In genomic region chr2:200404615-200405014, GRCh38 we compare ENCODE assay signal across 26 cellular contexts.
A peak's percentile ranks its signal among the peaks of the same experiment; 100 is the strongest.
DNase-seq lines count a peak whose midpoint lies in the region; ATAC-seq, FAIRE-seq and TF ChIP-seq lines count a peak whose summit lies in the region.
"Had no signal": no experiment of that assay in that cellular context is flagged by ENCODE, and none has a peak within 500 bp of the region (broad histone marks: within the 10 kb centered on the region; RNA-seq: fewer than 3 reads in every experiment).

No MANE protein-coding gene starts in this region.

- H4K20me1 ChIP-seq in HepG2 (ENCODE audit: insufficient read depth, low read length), result no peaks in the 10 kb centered on the region

- no peak for TF ChIP-seq CTCF in HepG2 (CRISPR knock-in tag; IDR thresholded peaks at IDR 0.05)
- TF ChIP-seq CTCF in right lobe of liver (IDR thresholded peaks at IDR 0.05), result no peak
- no peak for TF ChIP-seq CTCF in breast epithelium (IDR thresholded peaks at IDR 0.05)

- POLR2A ChIA-PET in HepG2 (lab: Yijun Ruan, JAX), result interaction anchor here (1.1 to 4.7 kb wide), 4 partner anchors 9 to 102 kb away, joined by 3 to 47 read pairs (median 8); partner anchors contain the start of gene SPATS2L

- H3K9me3 ChIP-seq in HepG2 (ENCODE audit: low read length) (no peaks in the 10 kb centered on the region), right lobe of liver (no peaks in the 10 kb centered on the region), breast epithelium (no peaks in the 10 kb centered on the region), muscle layer of duodenum (ENCODE audit: control insufficient read depth in 1 of 2, low read length in 2 of 2) (no peaks in the 10 kb centered on the region)
- H3K9me3 ChIP-seq: heart left ventricle, upper lobe of left lung had no signal

- BruUV-seq in HepG2 (replicated peaks; lab: Mats Ljungman, UMichigan), result no TSS peak

- H3K4me3 ChIP-seq in HepG2 (replicated peaks in 1 of 3; ENCODE audit: insufficient read depth in 1 of 3, low read depth in 2 of 3, low read length in 3 of 3) (no peak overlapping the region), right lobe of liver (no peak overlapping the region), breast epithelium (no peak overlapping the region), muscle layer of duodenum (ENCODE audit: low read depth in 1 of 2, low read length in 2 of 2) (no peak overlapping the region)
- H3K4me3 ChIP-seq: heart left ventricle, upper lobe of left lung had no signal

- H3K4me2 ChIP-seq in HepG2 (ENCODE audit: low read depth, low read length), result peak overlapping the region; percentile 82

- TF ChIP-seq RAD21 in HepG2 (CRISPR knock-in tag; IDR thresholded peaks at IDR 0.05), result no peak

- H2AFZ ChIP-seq in HepG2 (ENCODE audit: low read length), result no peak overlapping the region
- H2AFZ ChIP-seq: parathyroid adenoma had no signal

- peak overlapping the region; percentile 82; the same call in 1 of the 2 replicates for H3K9ac ChIP-seq in HepG2 (ENCODE audit: insufficient read depth, low read depth, low read length)
- H3K9ac ChIP-seq: parathyroid adenoma had no signal

- H3K27ac ChIP-seq in HepG2 (ENCODE audit: extremely low read length, insufficient read depth, low read length) (peak overlapping the region; percentile 98), right lobe of liver (peak overlapping the region in 1 of 3 donors; percentile 18), breast epithelium (peak overlapping the region; percentile 41 to 83), muscle layer of duodenum (ENCODE audit: low read length) (peak overlapping the region; percentile 76)
- H3K27ac ChIP-seq: C4-2B, parathyroid adenoma had no signal

- TF ChIP-seq EP300 in HepG2 (IDR thresholded peaks at IDR 0.05; ENCODE audit: low read depth in 2 of 2, low read length in 2 of 2) (no peak), HepG2 (CRISPR knock-in tag; IDR thresholded peaks at IDR 0.05; ENCODE audit: borderline replicate concordance) (no peak)

- 92% methylated on average over 4 of the region's 4 CpGs for WGBS in HepG2 (ENCODE audit: low lambda C conversion rate)
- WGBS in right lobe of liver (ENCODE audit: insufficient coverage, low coverage, low lambda C conversion rate, missing lambda C conversion rate), result 93% methylated on average over 4 of the region's 4 CpGs

- FAIRE-seq in HepG2 (lab: Jason Lieb, UNC), result no peak

- peaks cover 63% of the 10 kb centered on the region for H3K79me2 ChIP-seq in HepG2 (ENCODE audit: insufficient read depth, low read length)
- H3K79me2 ChIP-seq: parathyroid adenoma had no signal

- H3K27me3 ChIP-seq in HepG2 (ENCODE audit: control insufficient read depth in 1 of 2, insufficient read depth in 2 of 2, low read length in 2 of 2) (no peaks in the 10 kb centered on the region), right lobe of liver (no peaks in the 10 kb centered on the region), breast epithelium (no peaks in the 10 kb centered on the region), muscle layer of duodenum (ENCODE audit: low read depth, low read length) (no peaks in the 10 kb centered on the region)
- H3K27me3 ChIP-seq: heart left ventricle, upper lobe of left lung had no signal

- no peak for DNase-seq in HepG2 (ENCODE audit: low spot score)
- no peak for DNase-seq in right lobe of liver
- no peak for DNase-seq in breast epithelium (ENCODE audit: low spot score in 2 of 2)
- no peak for DNase-seq in iPS-NIHi7 (ENCODE audit: extremely low spot score)
- no peak for DNase-seq in HuH-7 (ENCODE audit: low spot score)
- DNase-seq in DMS53 (lab: John Stamatoyannopoulos, UW), result no peak
- DNase-seq: ACHN; activated B cell treated with CpG ODN at 0.5 μM for 24 hours; activated CD4-positive, alpha-beta memory T cell treated with anti-CD3 and anti-CD28 coated beads, Interleukin-2, amount 10 ng/mL, durations not matched to agents 7 days and 5 days; activated naive CD4-positive, alpha-beta T cell treated with Interleukin-2 at 50 U/mL for 16 hours; aorta; DMS 273 treated with DMSO at 0.1 percent for 48 hours; effector memory CD8-positive, alpha-beta T cell; heart left ventricle; immature natural killer cell; naive B cell; NCI-H1048; NCI-H2029; NCI-H446 treated with DMSO at 0.1 percent for 48 hours; stimulated activated naive CD8-positive, alpha-beta T cell treated with anti-CD3 and anti-CD28 coated beads, Interleukin-15, Interleukin-2, amounts not matched to agents 100 U/mL and 50 U/mL, for 24 hours; upper lobe of left lung had no signal

- peaks cover 22 to 46% of the 10 kb centered on the region in 2 experiments for H3K36me3 ChIP-seq in HepG2 (replicated peaks in 1 of 2; ENCODE audit: control insufficient read depth in 1 of 2, insufficient read depth in 2 of 2, low read length in 2 of 2)
- peaks cover 0 to under 1% (median 0%) of the 10 kb centered on the region in 4 donors for H3K36me3 ChIP-seq in right lobe of liver
- H3K36me3 ChIP-seq in breast epithelium, result no peaks in the 10 kb centered on the region
- H3K36me3 ChIP-seq in muscle layer of duodenum (ENCODE audit: control insufficient read depth in 1 of 2, insufficient read depth in 2 of 2, low read length in 2 of 2), result no peaks in the 10 kb centered on the region
- H3K36me3 ChIP-seq: heart left ventricle, upper lobe of left lung had no signal

- peaks cover 75% of the 10 kb centered on the region for H3K4me1 ChIP-seq in HepG2 (ENCODE audit: insufficient read depth, low read length)
- peaks cover 0 to 15% (median 14%) of the 10 kb centered on the region in 4 donors for H3K4me1 ChIP-seq in right lobe of liver
- peaks cover 0 to 13% of the 10 kb centered on the region in 2 donors for H3K4me1 ChIP-seq in breast epithelium
- peaks cover 26 to 33% of the 10 kb centered on the region in 2 donors for H3K4me1 ChIP-seq in muscle layer of duodenum (ENCODE audit: control insufficient read depth in 1 of 2, insufficient read depth in 2 of 2, low read length in 2 of 2)

- in situ Hi-C loops in HepG2 (cut with HindIII; ENCODE audit: extremely low pct_ligation_motif_present, low pct_unique_long_range_greater_than_20kb), result loop anchor here (5.0 to 10.0 kb wide), 2 partner anchors 97 to 180 kb away; partner anchors contain the start of gene SPATS2L

- ATAC-seq in HepG2 (no peak), right lobe of liver (no peak), GM18867 (IDR thresholded peaks at IDR 0.05; ENCODE audit: unreplicated experiment) (no peak)
- ATAC-seq: effector memory CD8-positive, alpha-beta T cell; heart left ventricle; Right ventricle myocardium inferior; stimulated activated naive CD8-positive, alpha-beta T cell treated with anti-CD3 and anti-CD28 coated beads, Interleukin-15, Interleukin-2, amounts not matched to agents 100 U/mL and 50 U/mL, for 24 hours had no signal

- no peak for TF ChIP-seq POLR2A in HepG2 (IDR thresholded peaks at IDR 0.05; ENCODE audit: insufficient read depth in 1 of 2, low read depth in 2 of 2, low read length in 2 of 2)
- TF ChIP-seq POLR2A in right lobe of liver (IDR thresholded peaks at IDR 0.05), result no peak
- no peak for TF ChIP-seq POLR2A in breast epithelium (IDR thresholded peaks at IDR 0.05)

- CTCF ChIA-PET in HepG2 (lab: Yijun Ruan, JAX; ENCODE audit: low intra/inter-chr PET ratio, low total read pairs), result no interaction called here

- intact Hi-C loops in HepG2 (cut with micrococcal nuclease; ENCODE audit: unreplicated experiment), result loop anchor here (2.0 to 10.0 kb wide), 3 partner anchors 38 to 420 kb away; no protein-coding TSS in a partner anchor
- intact Hi-C loops in right lobe of liver (cut with DNase I), result no loop called here
- intact Hi-C loops in breast epithelium (cut with DNase I; ENCODE audit: low total_unique reads), result no loop called here

TF ChIP-seq in HepG2, 621 proteins besides CTCF, POLR2A, EP300 and RAD21 (continues in another document):
- TF ChIP-seq CENPBD1 (CRISPR knock-in tag; IDR thresholded peaks at IDR 0.05; ENCODE audit: borderline replicate concordance, low read depth) (0 out of 2 replicates have a peak, but pooled peaks have one; percentile 3), POGZ (CRISPR knock-in tag; IDR thresholded peaks at IDR 0.05) (0 out of 2 replicates have a peak, but pooled peaks have one; percentile 10), CEBPG (CRISPR knock-in tag; IDR thresholded peaks at IDR 0.05) (0 out of 2 replicates have a peak, but pooled peaks have one; percentile 24), RBM22 (optimal IDR thresholded peaks at IDR 0.05; ENCODE audit: low read length) (peak; percentile 52), ZNF580 (CRISPR knock-in tag; IDR thresholded peaks at IDR 0.05; ENCODE audit: borderline replicate concordance, low read depth) (no peak), ZNF280D (CRISPR knock-in tag; IDR thresholded peaks at IDR 0.05) (peak; percentile 77), ZNF761 (CRISPR knock-in tag; conservative IDR thresholded peaks at IDR 0.05) (no peak)
